In the genomic region with DNA sequence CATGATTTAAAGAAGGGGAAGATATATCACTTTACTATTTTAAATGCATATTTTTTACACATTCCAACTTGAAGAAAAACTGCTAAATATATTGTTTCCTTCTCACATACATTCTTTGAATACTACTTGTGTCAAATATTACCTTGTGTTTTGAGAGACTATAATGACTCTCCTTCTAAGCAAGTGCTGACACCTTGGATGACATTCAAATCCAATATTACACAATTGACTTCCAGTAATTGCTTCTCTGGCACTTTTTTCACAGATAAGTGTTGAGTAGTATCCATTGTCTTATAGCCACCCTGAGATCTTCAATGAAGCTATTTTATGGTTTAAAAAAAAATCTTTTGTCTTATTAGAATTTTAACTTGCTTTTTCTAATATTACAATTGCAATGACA, we compare ENCODE assay signal across 14 cellular contexts.
"Had no signal": no experiment of that assay in that cellular context is flagged by ENCODE, and none has a peak within 500 bp of the region (broad histone marks: within the 10 kb centered on the region; RNA-seq: fewer than 3 reads in every experiment).

No MANE protein-coding gene starts in this region.

- DNase-seq: activated CD8-positive, alpha-beta T cell treated with anti-CD3 and anti-CD28 coated beads, Interleukin-2, amount 10 ng/mL, durations not matched to agents 7 days and 5 days; activated naive CD4-positive, alpha-beta T cell treated with anti-CD3 and anti-CD28 coated beads, Interleukin-2, amount 10 ng/mL, durations not matched to agents 7 days and 5 days; activated T-cell treated with anti-CD3 and anti-CD28 coated beads, Interleukin-2, amount 50 U/mL, for 24 hours; adrenal gland; effector CD8-positive, alpha-beta T cell; mesendoderm; stimulated activated naive CD8-positive, alpha-beta T cell treated with anti-CD3 and anti-CD28 coated beads, Interleukin-15, Interleukin-2, amounts not matched to agents 100 U/mL and 50 U/mL, for 24 hours; substantia nigra had no signal

- ATAC-seq: stimulated activated naive CD8-positive, alpha-beta T cell treated with anti-CD3 and anti-CD28 coated beads, Interleukin-15, Interleukin-2, amounts not matched to agents 100 U/mL and 50 U/mL, for 24 hours had no signal

- H3K36me3 Mint-ChIP-seq: activated naive CD4-positive, alpha-beta T cell treated with anti-CD3 and anti-CD28 coated beads, Interleukin-2, amount 10 ng/mL, durations not matched to agents 7 days and 5 days had no signal

- H3K4me3 ChIP-seq: adrenal gland, breast epithelium, tibial nerve had no signal

- H3K27me3 ChIP-seq: adrenal gland, breast epithelium, tibial nerve had no signal

- H3K4me1 ChIP-seq: adrenal gland, breast epithelium, tibial nerve had no signal

- H3K27me3 Mint-ChIP-seq: activated naive CD4-positive, alpha-beta T cell treated with anti-CD3 and anti-CD28 coated beads, Interleukin-2, amount 10 ng/mL, durations not matched to agents 7 days and 5 days; activated T-cell treated with anti-CD3 and anti-CD28 coated beads, Interleukin-2, amount 50 U/mL, for 24 hours had no signal

- H3K4me3 Mint-ChIP-seq: activated CD8-positive, alpha-beta T cell treated with anti-CD3 and anti-CD28 coated beads, Interleukin-2, amount 10 ng/mL, durations not matched to agents 7 days and 5 days; activated naive CD4-positive, alpha-beta T cell treated with anti-CD3 and anti-CD28 coated beads, Interleukin-2, amount 10 ng/mL, durations not matched to agents 7 days and 5 days; activated T-cell treated with anti-CD3 and anti-CD28 coated beads, Interleukin-2, amount 50 U/mL, for 24 hours; nephron had no signal

- H3K4me1 Mint-ChIP-seq: nephron had no signal

- H3K27ac ChIP-seq: adrenal gland, breast epithelium, tibial nerve had no signal

- FAIRE-seq: astrocyte, TTC549, urothelium cell line had no signal

- H3K36me3 ChIP-seq: adrenal gland, breast epithelium, tibial nerve had no signal

- H3K27ac Mint-ChIP-seq: nephron had no signal

- H3K9me3 Mint-ChIP-seq: activated naive CD4-positive, alpha-beta T cell treated with anti-CD3 and anti-CD28 coated beads, Interleukin-2, amount 10 ng/mL, durations not matched to agents 7 days and 5 days had no signal
